ENCODE assay signal across 21 cellular contexts in the genomic region with DNA sequence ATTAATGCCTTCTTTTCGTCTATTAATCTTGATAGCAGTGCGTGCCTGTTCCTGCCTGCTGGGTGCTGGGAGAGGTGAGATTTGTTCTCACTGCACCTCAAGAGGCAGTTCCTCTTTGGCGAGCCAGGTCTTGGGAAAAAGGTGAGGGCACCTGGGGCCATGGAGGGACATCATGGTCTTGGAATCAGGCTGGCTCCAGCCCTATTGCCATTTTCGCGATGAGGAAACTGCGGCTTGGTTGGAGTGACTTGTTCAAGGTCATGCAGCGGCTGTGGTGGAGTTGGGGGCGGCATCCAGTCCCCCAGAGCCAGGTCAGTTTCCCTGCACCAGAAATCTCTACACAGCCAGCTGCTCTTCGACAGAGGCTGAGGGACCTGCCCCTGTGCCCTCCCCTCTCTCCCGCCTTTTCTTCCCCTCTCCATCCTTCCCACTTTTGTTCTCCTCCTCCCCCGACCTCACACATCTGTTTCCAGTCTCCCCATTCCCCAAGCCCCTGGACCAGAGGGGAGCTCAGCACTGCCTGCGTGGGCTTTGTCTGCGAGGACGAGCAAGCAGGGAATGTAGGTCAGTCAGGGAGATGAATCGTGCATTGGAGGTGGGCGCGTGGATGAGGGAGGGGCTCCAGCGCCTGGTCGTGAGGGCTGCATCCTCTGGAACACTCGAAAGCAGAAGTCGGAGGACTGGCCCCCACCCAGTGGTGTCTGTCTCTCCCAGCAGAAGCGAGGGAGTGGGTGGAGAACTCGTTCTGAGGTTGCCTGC.
"Had no signal": no experiment of that assay in that cellular context is flagged by ENCODE, and none has a peak within 500 bp of the region (broad histone marks: within the 10 kb centered on the region; RNA-seq: fewer than 3 reads in every experiment).

No MANE protein-coding gene starts in this region.

- H3K27me3 ChIP-seq: body of pancreas, cardiac muscle cell had no signal

- H3K4me3 Mint-ChIP-seq: activated naive CD4-positive, alpha-beta T cell treated with anti-CD3 and anti-CD28 coated beads, Interleukin-2, amount 50 U/mL, for 24 hours; stimulated activated effector memory CD8-positive, alpha-beta T cell treated with anti-CD3 and anti-CD28 coated beads, Interleukin-12 subunit alpha, Interleukin-12 subunit beta, amount 100 ng/mL, for 72 hours; T-helper 17 cell had no signal

- H3K9me3 Mint-ChIP-seq: activated naive CD4-positive, alpha-beta T cell treated with anti-CD3 and anti-CD28 coated beads, Interleukin-2, amount 50 U/mL, for 24 hours; stimulated activated effector memory CD8-positive, alpha-beta T cell treated with anti-CD3 and anti-CD28 coated beads, Interleukin-12 subunit alpha, Interleukin-12 subunit beta, amount 100 ng/mL, for 72 hours had no signal

- H3K36me3 ChIP-seq: cardiac muscle cell, heart left ventricle, prostate gland, stomach had no signal

- ATAC-seq: body of pancreas; mucosa of descending colon; stimulated activated effector memory CD8-positive, alpha-beta T cell treated with anti-CD3 and anti-CD28 coated beads, Interleukin-12 subunit alpha, Interleukin-12 subunit beta, amount 100 ng/mL, for 72 hours; T-helper 17 cell had no signal

- H3K9me3 ChIP-seq: body of pancreas, heart left ventricle, mucosa of descending colon, prostate gland, stomach had no signal

- H3K36me3 Mint-ChIP-seq: activated naive CD4-positive, alpha-beta T cell treated with anti-CD3 and anti-CD28 coated beads, Interleukin-2, amount 50 U/mL, for 24 hours; stimulated activated effector memory CD8-positive, alpha-beta T cell treated with anti-CD3 and anti-CD28 coated beads, Interleukin-12 subunit alpha, Interleukin-12 subunit beta, amount 100 ng/mL, for 72 hours had no signal

- H3K27ac ChIP-seq: body of pancreas, cardiac muscle cell, prostate gland, stomach had no signal

- H3K27ac Mint-ChIP-seq: activated naive CD4-positive, alpha-beta T cell treated with anti-CD3 and anti-CD28 coated beads, Interleukin-2, amount 50 U/mL, for 24 hours; stimulated activated effector memory CD8-positive, alpha-beta T cell treated with anti-CD3 and anti-CD28 coated beads, Interleukin-12 subunit alpha, Interleukin-12 subunit beta, amount 100 ng/mL, for 72 hours; T-helper 17 cell had no signal

- H3K4me1 Mint-ChIP-seq: activated naive CD4-positive, alpha-beta T cell treated with anti-CD3 and anti-CD28 coated beads, Interleukin-2, amount 50 U/mL, for 24 hours; stimulated activated effector memory CD8-positive, alpha-beta T cell treated with anti-CD3 and anti-CD28 coated beads, Interleukin-12 subunit alpha, Interleukin-12 subunit beta, amount 100 ng/mL, for 72 hours; T-helper 17 cell had no signal

- H3K4me1 ChIP-seq: prostate gland had no signal

- DNase-seq: activated CD4-positive, alpha-beta T cell treated with anti-CD3 and anti-CD28 coated beads for 4 hours; activated CD4-positive, alpha-beta T cell treated with anti-CD3 and anti-CD28 coated beads, Interleukin-2, amount 50 U/mL, for 48 hours; activated CD4-positive, CD25-positive, alpha-beta regulatory T cell; activated gamma-delta T cell treated with Interleukin-2 at 50 U/mL for 16 hours; anterior cingulate cortex; body of pancreas; cortex of kidney; mesenchymal stem cell; mucosa of descending colon; stimulated activated CD4-positive, alpha-beta T cell treated with anti-CD3 and anti-CD28 coated beads, Interleukin-1b, Interleukin-23, amount 100 ng/mL, for 48 hours; stomach; SW 1271; T-helper 17 cell; trophoblast cell had no signal

- FAIRE-seq: endometrium, islet of Langerhans had no signal

- H3K4me3 ChIP-seq: body of pancreas, cardiac muscle cell, heart left ventricle, mucosa of descending colon, prostate gland, stomach had no signal
